ENCODE assay signal across 39 cellular contexts in the genomic region with DNA sequence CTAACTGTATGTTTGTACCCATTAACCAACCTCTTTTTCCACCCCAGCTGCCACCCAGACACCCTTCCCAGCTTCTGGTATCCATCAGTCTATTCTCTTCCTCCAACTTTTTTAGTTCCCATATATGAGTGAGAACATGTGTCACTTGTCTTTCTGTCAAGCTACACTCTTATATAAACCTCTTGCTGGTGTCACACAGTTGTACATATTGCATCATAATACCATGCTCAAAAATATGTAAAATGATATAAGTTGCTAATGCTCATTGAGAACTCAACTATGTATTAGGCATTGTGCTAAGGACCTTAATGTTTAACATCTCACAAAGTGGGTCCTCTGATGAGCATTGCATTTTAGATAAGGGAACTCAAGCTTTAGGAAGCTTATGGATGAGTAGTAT.
"Had no signal": no experiment of that assay in that cellular context is flagged by ENCODE, and none has a peak within 500 bp of the region (broad histone marks: within the 10 kb centered on the region; RNA-seq: fewer than 3 reads in every experiment).

No MANE protein-coding gene starts in this region.

- H3K27me3 ChIP-seq: adrenal gland, ascending aorta, body of pancreas, brain microvascular endothelial cell, breast epithelium, cardiac muscle cell had no signal

- FAIRE-seq: bronchial epithelial cell had no signal

- H3K36me3 Mint-ChIP-seq: activated naive CD4-positive, alpha-beta T cell treated with anti-CD3 and anti-CD28 coated beads, Interleukin-2, amount 10 ng/mL, durations not matched to agents 7 days and 5 days; activated naive CD4-positive, alpha-beta T cell treated with anti-CD3 and anti-CD28 coated beads, Interleukin-2, amount 50 U/mL, for 24 hours; activated naive CD4-positive, alpha-beta T cell treated with anti-CD3 and anti-CD28 coated beads, Interleukin-2, amount 50 U/mL, for 72 hours; activated naive CD8-positive, alpha-beta T cell; activated naive CD8-positive, alpha-beta T cell treated with anti-CD3 and anti-CD28 coated beads for 36 hours; activated naive CD8-positive, alpha-beta T cell treated with anti-CD3 and anti-CD28 coated beads, Interleukin-2, amount 10 ng/mL, durations not matched to agents 7 days and 5 days; brain had no signal

- H3K27ac ChIP-seq: adrenal gland, ascending aorta, body of pancreas, brain microvascular endothelial cell, breast epithelium, cardiac muscle cell had no signal

- ATAC-seq: activated naive CD4-positive, alpha-beta T cell treated with anti-CD3 and anti-CD28 coated beads, Interleukin-2, amount 50 U/mL, for 72 hours; activated naive CD8-positive, alpha-beta T cell treated with anti-CD3 and anti-CD28 coated beads, Interleukin-2, amount 50 U/mL, for 24 hours; activated T-cell treated with anti-CD3 and anti-CD28 coated beads, Interleukin-2, amount 50 U/mL, for 4 hours; activated T-cell treated with anti-CD3 and anti-CD28 coated beads, Interleukin-2, amount 50 U/mL, for 72 hours; activated T-helper 17 cell treated with anti-CD3 and anti-CD28 coated beads, Interleukin-2, amount 50 U/mL, for 72 hours; body of pancreas had no signal

- H3K4me1 ChIP-seq: adrenal gland, body of pancreas, breast epithelium had no signal

- H3K27ac Mint-ChIP-seq: activated naive CD4-positive, alpha-beta T cell treated with anti-CD3 and anti-CD28 coated beads for 36 hours; activated naive CD4-positive, alpha-beta T cell treated with anti-CD3 and anti-CD28 coated beads, Interleukin-2, amount 10 ng/mL, durations not matched to agents 7 days and 5 days; activated naive CD4-positive, alpha-beta T cell treated with anti-CD3 and anti-CD28 coated beads, Interleukin-2, amount 50 U/mL, for 24 hours; activated naive CD4-positive, alpha-beta T cell treated with anti-CD3 and anti-CD28 coated beads, Interleukin-2, amount 50 U/mL, for 72 hours; activated naive CD8-positive, alpha-beta T cell; activated naive CD8-positive, alpha-beta T cell treated with anti-CD3 and anti-CD28 coated beads for 36 hours; activated naive CD8-positive, alpha-beta T cell treated with anti-CD3 and anti-CD28 coated beads, Interleukin-2, amount 10 ng/mL, durations not matched to agents 7 days and 5 days; activated naive CD8-positive, alpha-beta T cell treated with anti-CD3 and anti-CD28 coated beads, Interleukin-2, amount 50 U/mL, for 24 hours; activated T-cell treated with anti-CD3 and anti-CD28 coated beads, Interleukin-2, amount 50 U/mL, for 24 hours; activated T-cell treated with anti-CD3 and anti-CD28 coated beads, Interleukin-2, amount 50 U/mL, for 72 hours; activated T-helper 1 cell treated with anti-CD3 and anti-CD28 coated beads, Interleukin-12 subunit alpha, Interleukin-12 subunit beta, Interleukin-2, Interleukin-4 antibody, amounts not matched to agents 30 ng/mL and 10 ng/mL and 1 ng/mL, durations not matched to agents 14 hours and 24 hours and 36 hours; activated T-helper 17 cell treated with anti-CD3 and anti-CD28 coated beads, Interleukin-2, amount 50 U/mL, for 72 hours; activated T-helper 2 cell treated with anti-CD3 and anti-CD28 coated beads, Interferon-gamma antibody, Interleukin-2, Interleukin-4, amounts not matched to agents 10 μg/mL and 5 μg/mL and 100 μg/mL, durations not matched to agents 14 hours and 24 hours and 36 hours; brain had no signal

- H3K9me3 Mint-ChIP-seq: activated naive CD4-positive, alpha-beta T cell treated with anti-CD3 and anti-CD28 coated beads for 36 hours; activated naive CD4-positive, alpha-beta T cell treated with anti-CD3 and anti-CD28 coated beads, Interleukin-2, amount 10 ng/mL, durations not matched to agents 7 days and 5 days; activated naive CD4-positive, alpha-beta T cell treated with anti-CD3 and anti-CD28 coated beads, Interleukin-2, amount 50 U/mL, for 24 hours; activated naive CD4-positive, alpha-beta T cell treated with anti-CD3 and anti-CD28 coated beads, Interleukin-2, amount 50 U/mL, for 72 hours; activated naive CD8-positive, alpha-beta T cell treated with anti-CD3 and anti-CD28 coated beads for 36 hours; activated naive CD8-positive, alpha-beta T cell treated with anti-CD3 and anti-CD28 coated beads, Interleukin-2, amount 10 ng/mL, durations not matched to agents 7 days and 5 days; activated naive CD8-positive, alpha-beta T cell treated with anti-CD3 and anti-CD28 coated beads, Interleukin-2, amount 50 U/mL, for 24 hours; activated T-cell treated with anti-CD3 and anti-CD28 coated beads, Interleukin-2, amount 50 U/mL, for 24 hours; activated T-cell treated with anti-CD3 and anti-CD28 coated beads, Interleukin-2, amount 50 U/mL, for 4 hours; activated T-cell treated with anti-CD3 and anti-CD28 coated beads, Interleukin-2, amount 50 U/mL, for 72 hours; activated T-helper 1 cell treated with anti-CD3 and anti-CD28 coated beads, Interleukin-12 subunit alpha, Interleukin-12 subunit beta, Interleukin-2, Interleukin-4 antibody, amounts not matched to agents 30 ng/mL and 10 ng/mL and 1 ng/mL, durations not matched to agents 14 hours and 24 hours and 36 hours; activated T-helper 17 cell treated with anti-CD3 and anti-CD28 coated beads, Interleukin-2, amount 50 U/mL, for 72 hours; activated T-helper 2 cell treated with anti-CD3 and anti-CD28 coated beads, Interferon-gamma antibody, Interleukin-2, Interleukin-4, amounts not matched to agents 10 μg/mL and 5 μg/mL and 100 μg/mL, durations not matched to agents 14 hours and 24 hours and 36 hours; central memory CD8-positive, alpha-beta T cell had no signal

- H3K9me3 ChIP-seq: adrenal gland, ascending aorta, body of pancreas, breast epithelium had no signal

- H3K27me3 Mint-ChIP-seq: activated naive CD4-positive, alpha-beta T cell treated with anti-CD3 and anti-CD28 coated beads, Interleukin-2, amount 10 ng/mL, durations not matched to agents 7 days and 5 days; activated naive CD8-positive, alpha-beta T cell treated with anti-CD3 and anti-CD28 coated beads, Interleukin-2, amount 10 ng/mL, durations not matched to agents 7 days and 5 days; activated naive CD8-positive, alpha-beta T cell treated with anti-CD3 and anti-CD28 coated beads, Interleukin-2, amount 50 U/mL, for 24 hours; brain; central memory CD8-positive, alpha-beta T cell had no signal

- H3K4me1 Mint-ChIP-seq: activated naive CD4-positive, alpha-beta T cell treated with anti-CD3 and anti-CD28 coated beads, Interleukin-2, amount 10 ng/mL, durations not matched to agents 7 days and 5 days; activated naive CD4-positive, alpha-beta T cell treated with anti-CD3 and anti-CD28 coated beads, Interleukin-2, amount 50 U/mL, for 24 hours; activated naive CD8-positive, alpha-beta T cell treated with anti-CD3 and anti-CD28 coated beads for 36 hours; activated naive CD8-positive, alpha-beta T cell treated with anti-CD3 and anti-CD28 coated beads, Interleukin-2, amount 10 ng/mL, durations not matched to agents 7 days and 5 days; activated naive CD8-positive, alpha-beta T cell treated with anti-CD3 and anti-CD28 coated beads, Interleukin-2, amount 50 U/mL, for 24 hours; activated T-helper 17 cell treated with anti-CD3 and anti-CD28 coated beads, Interleukin-2, amount 50 U/mL, for 72 hours; central memory CD8-positive, alpha-beta T cell had no signal

- H3K4me3 ChIP-seq: adrenal gland, ascending aorta, body of pancreas, breast epithelium, cardiac muscle cell had no signal

- DNase-seq: activated effector memory CD4-positive, alpha-beta T cell treated with anti-CD3 and anti-CD28 coated beads, Interleukin-2, amount 50 U/mL, for 16 hours; activated effector memory CD4-positive, alpha-beta T cell treated with Interleukin-2 at 50 U/mL for 16 hours; activated gamma-delta T cell; activated gamma-delta T cell treated with Interleukin-2 at 50 U/mL for 16 hours; activated naive CD4-positive, alpha-beta T cell; activated naive CD4-positive, alpha-beta T cell treated with anti-CD3 and anti-CD28 coated beads for 36 hours; activated naive CD4-positive, alpha-beta T cell treated with anti-CD3 and anti-CD28 coated beads, Interleukin-2, amount 10 ng/mL, durations not matched to agents 7 days and 5 days; activated naive CD4-positive, alpha-beta T cell treated with anti-CD3 and anti-CD28 coated beads, Interleukin-2, amount 50 U/mL, for 16 hours; activated naive CD4-positive, alpha-beta T cell treated with Interleukin-2 at 50 U/mL for 16 hours; activated naive CD8-positive, alpha-beta T cell treated with anti-CD3 and anti-CD28 coated beads for 36 hours; activated naive CD8-positive, alpha-beta T cell treated with anti-CD3 and anti-CD28 coated beads, Interleukin-2, amount 10 ng/mL, durations not matched to agents 7 days and 5 days; activated naive CD8-positive, alpha-beta T cell treated with anti-CD3 and anti-CD28 coated beads, Interleukin-2, amount 50 U/mL, for 24 hours; activated T-cell treated with anti-CD3 and anti-CD28 coated beads, Interleukin-2, amount 50 U/mL, for 1 hour; activated T-cell treated with anti-CD3 and anti-CD28 coated beads, Interleukin-2, amount 50 U/mL, for 24 hours; activated T-cell treated with anti-CD3 and anti-CD28 coated beads, Interleukin-2, amount 50 U/mL, for 4 hours; activated T-cell treated with anti-CD3 and anti-CD28 coated beads, Interleukin-2, amount 50 U/mL, for 48 hours; activated T-cell treated with anti-CD3 and anti-CD28 coated beads, Interleukin-2, amount 50 U/mL, for 72 hours; adrenal gland; amniotic stem cell; amygdala; anterior cingulate cortex; aorta; body of pancreas; brain microvascular endothelial cell; caudate nucleus; central memory CD4-positive, alpha-beta T cell; cerebellar nuclear complex had no signal

- H3K36me3 ChIP-seq: adrenal gland, ascending aorta, brain microvascular endothelial cell, breast epithelium, cardiac muscle cell had no signal

- H3K4me3 Mint-ChIP-seq: activated naive CD4-positive, alpha-beta T cell treated with anti-CD3 and anti-CD28 coated beads for 36 hours; activated naive CD4-positive, alpha-beta T cell treated with anti-CD3 and anti-CD28 coated beads, Interleukin-2, amount 10 ng/mL, durations not matched to agents 7 days and 5 days; activated naive CD4-positive, alpha-beta T cell treated with anti-CD3 and anti-CD28 coated beads, Interleukin-2, amount 50 U/mL, for 24 hours; activated naive CD8-positive, alpha-beta T cell; activated naive CD8-positive, alpha-beta T cell treated with anti-CD3 and anti-CD28 coated beads for 36 hours; activated naive CD8-positive, alpha-beta T cell treated with anti-CD3 and anti-CD28 coated beads, Interleukin-2, amount 10 ng/mL, durations not matched to agents 7 days and 5 days; activated naive CD8-positive, alpha-beta T cell treated with anti-CD3 and anti-CD28 coated beads, Interleukin-2, amount 50 U/mL, for 24 hours; activated T-cell treated with anti-CD3 and anti-CD28 coated beads, Interleukin-2, amount 50 U/mL, for 24 hours; activated T-cell treated with anti-CD3 and anti-CD28 coated beads, Interleukin-2, amount 50 U/mL, for 4 hours; activated T-cell treated with anti-CD3 and anti-CD28 coated beads, Interleukin-2, amount 50 U/mL, for 72 hours; activated T-helper 1 cell treated with anti-CD3 and anti-CD28 coated beads, Interleukin-12 subunit alpha, Interleukin-12 subunit beta, Interleukin-2, Interleukin-4 antibody, amounts not matched to agents 30 ng/mL and 10 ng/mL and 1 ng/mL, durations not matched to agents 14 hours and 24 hours and 36 hours; activated T-helper 17 cell treated with anti-CD3 and anti-CD28 coated beads, Interleukin-2, amount 50 U/mL, for 72 hours; brain; central memory CD8-positive, alpha-beta T cell had no signal
